Comparison of ENCODE assay signal across 30 cellular contexts in genomic region chr4:154376461-154376860, GRCh38.
"Had no signal": no experiment of that assay in that cellular context is flagged by ENCODE, and none has a peak within 500 bp of the region (broad histone marks: within the 10 kb centered on the region; RNA-seq: fewer than 3 reads in every experiment).

No MANE protein-coding gene starts in this region.

- H3K36me3 ChIP-seq: left lung, lower lobe of right lung, pancreas, prostate gland, suprapubic skin, thoracic aorta, tibial artery, upper lobe of right lung had no signal

- H3K27me3 ChIP-seq: left lung, suprapubic skin, tibial artery, upper lobe of right lung had no signal

- H3K27ac ChIP-seq: left lung, lower lobe of right lung, pancreas, prostate gland, skin epidermis, suprapubic skin, thoracic aorta, tibial artery, upper lobe of right lung had no signal

- DNase-seq: hypothalamus; immature natural killer cell; kidney; left colon; left lung; lower lobe of right lung; mammary epithelial cell; mesenchymal stem cell; naive thymus-derived CD8-positive, alpha-beta T cell; nucleus accumbens; pancreas; posterior cingulate gyrus; retina; right cardiac atrium; stimulated activated CD4-positive, alpha-beta T cell treated with anti-CD3 and anti-CD28 coated beads, Interleukin-12 subunit alpha, Interleukin-12 subunit beta, amount 100 ng/mL, for 4 hours; stimulated activated CD4-positive, alpha-beta T cell treated with anti-CD3 and anti-CD28 coated beads, Interleukin-15, amount 100 ng/mL, for 24 hours; stimulated activated CD4-positive, alpha-beta T cell treated with anti-CD3 and anti-CD28 coated beads, Interleukin-2, amount 100 ng/mL, for 24 hours; stimulated activated CD4-positive, alpha-beta T cell treated with anti-CD3 and anti-CD28 coated beads, Interleukin-4, amount 100 ng/mL, for 24 hours; stimulated activated naive CD4-positive, alpha-beta T cell; tibial artery; trophoblast cell; upper lobe of right lung had no signal

- H3K9me3 ChIP-seq: lower lobe of right lung, pancreas, prostate gland, suprapubic skin, thoracic aorta, tibial artery, upper lobe of right lung had no signal

- H3K4me1 ChIP-seq: left lung, lower lobe of right lung, pancreas, prostate gland, suprapubic skin, tibial artery, upper lobe of right lung had no signal

- H3K4me3 ChIP-seq: left lung, lower lobe of right lung, pancreas, prostate gland, skin epidermis, suprapubic skin, thoracic aorta, tibial artery, upper lobe of right lung had no signal

- ATAC-seq: left colon; left lung; lower lobe of right lung; naive thymus-derived CD8-positive, alpha-beta T cell; pancreas; right cardiac atrium; sciatic nerve; stimulated activated effector memory CD8-positive, alpha-beta T cell treated with anti-CD3 and anti-CD28 coated beads, Interleukin-12 subunit alpha, Interleukin-12 subunit beta, amount 100 ng/mL, for 72 hours; upper lobe of right lung had no signal

- FAIRE-seq: islet of Langerhans, kidney, pancreas, urothelium cell line had no signal
